Comparison of ENCODE assay signal across 17 cellular contexts in the genomic region with DNA sequence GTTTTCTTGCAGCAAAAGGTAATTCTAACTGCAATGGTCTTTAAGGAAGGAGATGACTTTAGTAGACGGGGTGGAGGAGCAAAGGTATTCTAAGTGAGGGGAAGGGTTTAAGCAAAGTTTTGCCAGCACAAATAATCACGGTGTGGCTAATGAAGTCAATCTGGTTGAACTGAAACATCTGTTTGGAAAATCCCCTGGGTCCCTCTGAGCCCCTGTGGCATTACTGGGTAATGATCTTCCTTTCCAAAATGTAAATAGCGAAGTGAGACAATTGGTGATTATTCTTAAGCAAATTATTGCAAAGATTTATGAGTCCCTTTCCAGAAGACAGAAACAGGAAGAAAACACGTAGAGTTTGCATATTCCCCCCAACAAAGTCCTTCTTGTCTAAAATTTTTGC. TPM values are rescaled to one million over a fixed set of nuclear protein-coding genes. Genes with fewer than 3 reads are reported as not detected.
A peak's percentile ranks its signal among the peaks of the same experiment; 100 is the strongest.
DNase-seq lines count a peak whose midpoint lies in the region; ATAC-seq and TF ChIP-seq lines count a peak whose summit lies in the region.
"Had no signal": no experiment of that assay in that cellular context is flagged by ENCODE, and none has a peak within 500 bp of the region (broad histone marks: within the 10 kb centered on the region; RNA-seq: fewer than 3 reads in every experiment).

No MANE protein-coding gene starts in this region.

- H3K9me2 ChIP-seq in Karpas-422 (replicated peaks; ENCODE audit: insufficient read depth, low read length), result no peaks in the 10 kb centered on the region

- no TSS peak for BruUV-seq in MCF 10A (replicated peaks; lab: Mats Ljungman, UMichigan)

- H3K36me3 ChIP-seq in breast epithelium (no peaks in the 10 kb centered on the region), Karpas-422 (ENCODE audit: insufficient read depth, low read length) (no peaks in the 10 kb centered on the region)
- H3K36me3 ChIP-seq in effector memory CD4-positive, alpha-beta T cell (ENCODE audit: control insufficient read depth, insufficient read depth, low read length), result no peaks in the 10 kb centered on the region

- H3K4me2 ChIP-seq in Karpas-422 (ENCODE audit: low read depth, low read length, poor library complexity, severe bottlenecking), result peak overlapping the region; percentile 23

- TF ChIP-seq CTCF in MCF 10A (IDR thresholded peaks at IDR 0.05; ENCODE audit: unreplicated experiment), result no peak
- TF ChIP-seq CTCF in breast epithelium (IDR thresholded peaks at IDR 0.05), result no peak

- H3K27ac Mint-ChIP-seq in MCF 10A (ENCODE audit: low read depth, unreplicated experiment), result peak overlapping the region; percentile 75
- no peak overlapping the region for H3K27ac Mint-ChIP-seq in activated T-helper 17 cell treated with anti-CD3 and anti-CD28 coated beads, Interleukin-2, amount 50 U/mL, for 72 hours
- H3K27ac Mint-ChIP-seq: activated CD4-positive, alpha-beta T cell treated with anti-CD3 and anti-CD28 coated beads, Interleukin-2, amount 10 ng/mL, durations not matched to agents 7 days and 5 days; activated naive CD4-positive, alpha-beta T cell treated with anti-CD3 and anti-CD28 coated beads for 36 hours had no signal

- H3K27me3 ChIP-seq in breast epithelium (no peaks in the 10 kb centered on the region), Karpas-422 (ENCODE audit: low read length) (no peaks in the 10 kb centered on the region)
- no peaks in the 10 kb centered on the region for H3K27me3 ChIP-seq in effector memory CD4-positive, alpha-beta T cell (replicated peaks; ENCODE audit: control insufficient read depth, insufficient read depth, low read length, poor library complexity, severe bottlenecking)

- H3K4me1 Mint-ChIP-seq in MCF 10A (ENCODE audit: insufficient read depth, unreplicated experiment), result peaks cover 18% of the 10 kb centered on the region
- H3K4me1 Mint-ChIP-seq in activated T-helper 17 cell treated with anti-CD3 and anti-CD28 coated beads, Interleukin-2, amount 50 U/mL, for 72 hours, result no peaks in the 10 kb centered on the region
- H3K4me1 Mint-ChIP-seq: activated CD4-positive, alpha-beta T cell treated with anti-CD3 and anti-CD28 coated beads, Interleukin-2, amount 10 ng/mL, durations not matched to agents 7 days and 5 days had no signal

- no peak overlapping the region for H3K9ac ChIP-seq in Karpas-422 (ENCODE audit: low read length)

- CTCF ChIA-PET in MCF 10A (lab: Yijun Ruan, JAX), result interaction anchor here (1.0 to 1.3 kb wide), 3 partner anchors 9 to 418 kb away, joined by 4 to 9 read pairs (median 5); no protein-coding TSS in a partner anchor

- POLR2A ChIA-PET in MCF 10A (lab: Yijun Ruan, JAX), result no interaction called here

- intact Hi-C loops in MCF 10A (cut with micrococcal nuclease), result no loop called here
- intact Hi-C loops in breast epithelium (cut with DNase I; ENCODE audit: low total_unique reads), result no loop called here

- H2AFZ ChIP-seq in Karpas-422 (ENCODE audit: low read length), result no peak overlapping the region

- H3K4me3 ChIP-seq in breast epithelium, result no peak overlapping the region
- no peak overlapping the region for H3K4me3 ChIP-seq in Karpas-422 (ENCODE audit: low read length)
- no peak overlapping the region for H3K4me3 ChIP-seq in effector memory CD4-positive, alpha-beta T cell (ENCODE audit: insufficient read depth, low read depth, low read length, poor library complexity, severe bottlenecking)

- no peaks in the 10 kb centered on the region for H3K79me2 ChIP-seq in Karpas-422 (ENCODE audit: low read length)

- no peak for TF ChIP-seq POLR2A in breast epithelium (IDR thresholded peaks at IDR 0.05)

- H3K4me3 Mint-ChIP-seq in MCF 10A (ENCODE audit: unreplicated experiment), result no peak overlapping the region
- H3K4me3 Mint-ChIP-seq in activated T-helper 17 cell treated with anti-CD3 and anti-CD28 coated beads, Interleukin-2, amount 50 U/mL, for 72 hours, result no peak overlapping the region
- H3K4me3 Mint-ChIP-seq: activated CD4-positive, alpha-beta T cell treated with anti-CD3 and anti-CD28 coated beads, Interleukin-2, amount 10 ng/mL, durations not matched to agents 7 days and 5 days; activated naive CD4-positive, alpha-beta T cell treated with anti-CD3 and anti-CD28 coated beads for 36 hours had no signal

- no peaks in the 10 kb centered on the region for H3K9me3 Mint-ChIP-seq in MCF 10A (ENCODE audit: unreplicated experiment)
- no peaks in the 10 kb centered on the region for H3K9me3 Mint-ChIP-seq in activated T-helper 17 cell treated with anti-CD3 and anti-CD28 coated beads, Interleukin-2, amount 50 U/mL, for 72 hours
- H3K9me3 Mint-ChIP-seq: activated CD4-positive, alpha-beta T cell treated with anti-CD3 and anti-CD28 coated beads, Interleukin-2, amount 10 ng/mL, durations not matched to agents 7 days and 5 days; activated naive CD4-positive, alpha-beta T cell treated with anti-CD3 and anti-CD28 coated beads for 36 hours had no signal

- no peaks in the 10 kb centered on the region for H3K36me3 Mint-ChIP-seq in MCF 10A (ENCODE audit: insufficient read depth, unreplicated experiment)
- H3K36me3 Mint-ChIP-seq in activated T-helper 17 cell treated with anti-CD3 and anti-CD28 coated beads, Interleukin-2, amount 50 U/mL, for 72 hours (ENCODE audit: low read depth), result no peaks in the 10 kb centered on the region

- no peaks in the 10 kb centered on the region for H3K4me1 ChIP-seq in breast epithelium
- peaks cover 12% of the 10 kb centered on the region for H3K4me1 ChIP-seq in Karpas-422 (ENCODE audit: low read length)
- H3K4me1 ChIP-seq in effector memory CD4-positive, alpha-beta T cell (ENCODE audit: control insufficient read depth, insufficient read depth, low read length, poor library complexity, severe bottlenecking), result no peaks in the 10 kb centered on the region

- H4K20me1 ChIP-seq in Karpas-422 (ENCODE audit: insufficient read depth, low read depth, low read length), result no peaks in the 10 kb centered on the region

- peak; percentile 71 for ATAC-seq in HG02642 (IDR thresholded peaks at IDR 0.05; ENCODE audit: poor library complexity, unreplicated experiment)
- no peak for ATAC-seq in activated T-helper 17 cell treated with anti-CD3 and anti-CD28 coated beads, Interleukin-2, amount 50 U/mL, for 72 hours (replicated peaks)
- no peak for ATAC-seq in GM21529 (IDR thresholded peaks at IDR 0.05; ENCODE audit: unreplicated experiment)
- ATAC-seq: HepG2 had no signal

- no peaks in the 10 kb centered on the region for H3K27me3 Mint-ChIP-seq in MCF 10A (ENCODE audit: insufficient read depth, unreplicated experiment)
- peaks cover 27% of the 10 kb centered on the region for H3K27me3 Mint-ChIP-seq in activated T-helper 17 cell treated with anti-CD3 and anti-CD28 coated beads, Interleukin-2, amount 50 U/mL, for 72 hours

- H3K9me3 ChIP-seq in breast epithelium (no peaks in the 10 kb centered on the region), Karpas-422 (ENCODE audit: low read length) (no peaks in the 10 kb centered on the region)
- H3K9me3 ChIP-seq in effector memory CD4-positive, alpha-beta T cell (ENCODE audit: control insufficient read depth, low read length), result no peaks in the 10 kb centered on the region

- DNase-seq in MCF 10A (ENCODE audit: unreplicated experiment) (no peak), breast epithelium (ENCODE audit: low spot score in 2 of 2) (no peak), Karpas-422 (no peak), NCI-H510A treated with DMSO at 0.1 percent for 48 hours (lab: John Stamatoyannopoulos, UW) (no peak)
- DNase-seq in effector memory CD4-positive, alpha-beta T cell, result no peak
- DNase-seq: activated CD4-positive, alpha-beta T cell treated with anti-CD3 and anti-CD28 coated beads, Interleukin-2, amount 10 ng/mL, durations not matched to agents 7 days and 5 days; activated naive CD4-positive, alpha-beta T cell treated with anti-CD3 and anti-CD28 coated beads for 36 hours; caudate nucleus; DMS53; midbrain; NCI-H1694 treated with DMSO at 0.1 percent for 48 hours; substantia nigra had no signal

- H3K27ac ChIP-seq in breast epithelium (no peak overlapping the region), Karpas-422 (ENCODE audit: low read length) (no peak overlapping the region)
- no peak overlapping the region for H3K27ac ChIP-seq in effector memory CD4-positive, alpha-beta T cell (ENCODE audit: insufficient read depth, low read length, poor library complexity, severe bottlenecking)

RNA-seq across cellular contexts. Expression of a gene that starts 47.2 kb away (rescaled TPM):
- total RNA-seq in MCF 10A (2022) (9.5 and 13.8 TPM in 2 replicates), breast epithelium (under 1 TPM in 1 of 3 donors, not detected in 2; 0.73 TPM)
- total RNA-seq in Karpas-422 (2014; rRNA removed; shearing (Covaris generic); ENCODE audit: low replicate concordance), result not detected in 2 replicates
- not detected for total RNA-seq in activated T-helper 17 cell treated with anti-CD3 and anti-CD28 coated beads, Interleukin-2, amount 50 U/mL, for 72 hours
- total RNA-seq: activated CD4-positive, alpha-beta T cell treated with anti-CD3 and anti-CD28 coated beads, Interleukin-2, amount 10 ng/mL, durations not matched to agents 7 days and 5 days; activated naive CD4-positive, alpha-beta T cell treated with anti-CD3 and anti-CD28 coated beads for 36 hours; HepG2; pulmonary artery endothelial cell had no signal
